Comparison of ENCODE assay signal across 11 cellular contexts in the genomic region with DNA sequence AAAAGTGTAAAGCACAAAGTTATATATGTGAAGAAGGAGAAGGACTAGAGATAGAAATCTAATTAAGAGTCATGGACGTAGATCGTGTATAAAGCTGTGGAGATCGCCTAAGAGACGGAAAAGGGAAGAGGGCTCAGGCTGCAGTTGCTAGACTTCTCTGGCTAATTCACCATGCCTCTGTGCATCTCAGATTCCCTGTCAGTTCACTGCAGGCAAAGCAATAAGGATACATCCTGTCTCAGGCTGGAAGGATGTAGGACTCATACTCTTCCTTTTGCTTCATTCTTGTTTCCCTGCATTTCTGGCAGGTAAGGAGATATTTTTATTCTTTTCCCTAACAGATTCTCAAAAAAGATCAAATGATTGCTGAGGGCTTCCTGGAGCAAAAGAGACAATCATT.
A peak's percentile ranks its signal among the peaks of the same experiment; 100 is the strongest.
DNase-seq lines count a peak whose midpoint lies in the region; ATAC-seq and TF ChIP-seq lines count a peak whose summit lies in the region.
"Had no signal": no experiment of that assay in that cellular context is flagged by ENCODE, and none has a peak within 500 bp of the region (broad histone marks: within the 10 kb centered on the region; RNA-seq: fewer than 3 reads in every experiment).

No MANE protein-coding gene starts in this region.

- POLR2A ChIA-PET in IMR-90 (lab: Charles Lee; ENCODE audit: unreplicated experiment): interaction anchor here (0.6 kb wide), 1 partner anchor 56 kb away, joined by 3 read pairs; no protein-coding TSS in a partner anchor

- H3K4me3 ChIP-seq in IMR-90 (ENCODE audit: insufficient read depth, low read depth, low read length): no peak overlapping the region
- no peak overlapping the region for H3K4me3 ChIP-seq in mesenchymal stem cell (ENCODE audit: insufficient read depth in 1 of 2, low read depth in 1 of 2, low read length in 2 of 2)

- H2AK5ac ChIP-seq in IMR-90 (ENCODE audit: low read depth, low read length) (peak overlapping the region; percentile 76), mesenchymal stem cell (ENCODE audit: low read length, severe bottlenecking) (peak overlapping the region; percentile 35)

- peak overlapping the region; percentile 67 for H2BK15ac ChIP-seq in IMR-90 (ENCODE audit: low read depth, low read length)
- H2BK15ac ChIP-seq in mesenchymal stem cell (ENCODE audit: low read depth, poor library complexity, severe bottlenecking): no peak overlapping the region

- dilution Hi-C loops in IMR-90 (cut with HindIII; ENCODE audit: low sequenced_read_pairs, unreplicated experiment): no loop called here

- peak overlapping the region; percentile 75 to 91 for H4K8ac ChIP-seq in IMR-90 (ENCODE audit: low read depth in 2 of 2, low read length in 2 of 2)
- H4K8ac ChIP-seq in mesenchymal stem cell (ENCODE audit: low read length): no peak overlapping the region

- H4K91ac ChIP-seq in IMR-90 (ENCODE audit: insufficient read depth, low read depth, low read length) (peak overlapping the region; percentile 71), mesenchymal stem cell (ENCODE audit: low read length) (no peak overlapping the region)

- TF ChIP-seq RAD21 in IMR-90 (IDR thresholded peaks at IDR 0.05; ENCODE audit: low read length): no peak

- H3K14ac ChIP-seq in IMR-90 (replicated peaks; ENCODE audit: low read depth, low read length) (peak overlapping the region; percentile 92), mesenchymal stem cell (ENCODE audit: low read length in 2 of 2) (no peak overlapping the region)

- CTCF ChIA-PET in IMR-90 (lab: Yijun Ruan, JAX): interaction anchor here (1.0 to 1.1 kb wide), 2 partner anchors 235 to 753 kb away, joined by 3 to 6 read pairs; no protein-coding TSS in a partner anchor

- no TSS peak for BruUV-seq in IMR-90 (replicated peaks; lab: Mats Ljungman, UMichigan)

- H3K9ac ChIP-seq in IMR-90 (ENCODE audit: low read depth, low read length) (peak overlapping the region; percentile 43), mesenchymal stem cell (ENCODE audit: low read length) (peak overlapping the region; percentile 40)

- H3K18ac ChIP-seq in IMR-90 (ENCODE audit: low read depth, low read length) (peak overlapping the region; percentile 91), mesenchymal stem cell (ENCODE audit: low read depth in 1 of 2, low read length in 2 of 2) (peak overlapping the region in 1 of 2 experiments; percentile 50)

- H3K56ac ChIP-seq in IMR-90 (ENCODE audit: extremely low read depth, insufficient read depth, low read length): peak overlapping the region; percentile 73

- peak overlapping the region; percentile 59 for H3K4me2 ChIP-seq in IMR-90 (ENCODE audit: low read depth, low read length)
- H3K4me2 ChIP-seq in mesenchymal stem cell (ENCODE audit: low read length, poor library complexity, severe bottlenecking): no peak overlapping the region

- no peaks in the 10 kb centered on the region for H3K36me3 ChIP-seq in IMR-90 (ENCODE audit: control insufficient read depth, insufficient read depth, low read length)
- H3K36me3 ChIP-seq in mesenchymal stem cell (ENCODE audit: control insufficient read depth in 1 of 2, insufficient read depth in 2 of 2, low read depth in 1 of 2, low read length in 2 of 2): no peaks in the 10 kb centered on the region

- no peak overlapping the region for H2AK9ac ChIP-seq in IMR-90 (replicated peaks; ENCODE audit: low read depth, low read length, poor library complexity)

- H2BK20ac ChIP-seq in IMR-90 (ENCODE audit: low read depth, low read length): peak overlapping the region; percentile 92

- intact Hi-C loops in IMR-90 (cut with micrococcal nuclease): loop anchor here (2.0 kb wide), 1 partner anchor 16 kb away; no protein-coding TSS in a partner anchor

- peak overlapping the region; percentile 70 for H2BK5ac ChIP-seq in IMR-90 (ENCODE audit: low read depth, low read length, poor library complexity, severe bottlenecking)
- peak overlapping the region; percentile 1 for H2BK5ac ChIP-seq in mesenchymal stem cell (ENCODE audit: low read depth, low read length, poor library complexity, severe bottlenecking)

- TF ChIP-seq POLR2A in IMR-90 (IDR thresholded peaks at IDR 0.05; ENCODE audit: low read depth, low read length): no peak

- 100% methylated on average over 1 of the region's 4 CpGs; no CpG with 5 or more reads in 1 of the 2 experiments for whole genome bisulfite sequencing in IMR-90 (ENCODE audit: extremely low coverage in 2 of 2, insufficient read length in 1 of 2), 2 experiments
- 75% methylated on average over 4 of the region's 4 CpGs for WGBS in mesenchymal stem cell

- no peaks in the 10 kb centered on the region for H3K27me3 ChIP-seq in IMR-90 (ENCODE audit: control insufficient read depth, insufficient read depth, low read length)
- no peaks in the 10 kb centered on the region for H3K27me3 ChIP-seq in mesenchymal stem cell (ENCODE audit: control insufficient read depth in 1 of 2, insufficient read depth in 1 of 2, low read length in 2 of 2)

- DNase-seq in A172 (ENCODE audit: low spot score) (peak; percentile 44), IMR-90 (peak; percentile 48), cerebellar cortex (ENCODE audit: low spot score) (peak; percentile 40), mesenchymal stem cell (peak; percentile 32), NCI-H748 treated with DMSO at 0.1 percent for 48 hours (lab: John Stamatoyannopoulos, UW) (no peak), iPS-NIHi11 (ENCODE audit: low spot score) (no peak), islet precursor cell (no peak)
- DNase-seq: activated CD4-positive, alpha-beta T cell treated with anti-CD3 and anti-CD28 coated beads for 1 hour; activated naive CD8-positive, alpha-beta T cell treated with anti-CD3 and anti-CD28 coated beads for 36 hours; NCI-H2081 treated with DMSO at 0.1 percent for 48 hours had no signal

- H3K23ac ChIP-seq in IMR-90 (ENCODE audit: low read depth, low read length) (peak overlapping the region; percentile 48), mesenchymal stem cell (ENCODE audit: low read length in 2 of 2) (no peak overlapping the region)

- H3K79me1 ChIP-seq in IMR-90 (ENCODE audit: low read depth in 1 of 2, low read length in 2 of 2): no peaks in the 10 kb centered on the region
- no peaks in the 10 kb centered on the region for H3K79me1 ChIP-seq in mesenchymal stem cell (replicated peaks; ENCODE audit: low read length, poor library complexity, severe bottlenecking)

- H4K20me1 ChIP-seq in IMR-90 (ENCODE audit: insufficient read depth, low read length): no peaks in the 10 kb centered on the region

- peak overlapping the region; percentile 91 for H3K27ac ChIP-seq in IMR-90 (ENCODE audit: insufficient read depth, low read length)
- H3K27ac ChIP-seq in mesenchymal stem cell (ENCODE audit: low read length, poor library complexity, severe bottlenecking): peak overlapping the region; percentile 96

- H2BK12ac ChIP-seq in mesenchymal stem cell (ENCODE audit: low read length in 2 of 2): peak overlapping the region; percentile 12 to 75

- H2BK120ac ChIP-seq in IMR-90 (ENCODE audit: low read depth, low read length) (peak overlapping the region; percentile 84), mesenchymal stem cell (ENCODE audit: low read depth, low read length) (peak overlapping the region; percentile 6)

- H3K4me1 ChIP-seq in IMR-90 (ENCODE audit: control insufficient read depth, insufficient read depth, low read length) (peaks cover 18% of the 10 kb centered on the region), mesenchymal stem cell (ENCODE audit: control insufficient read depth, insufficient read depth, low read depth, low read length) (peaks cover 4% of the 10 kb centered on the region)

- in situ Hi-C loops in IMR-90 (cut with MboI; ENCODE audit: low sequenced_read_pairs): no loop called here

- peaks cover 9% of the 10 kb centered on the region for H3K9me1 ChIP-seq in IMR-90 (ENCODE audit: insufficient read depth, low read length)

- H3K9me3 ChIP-seq in IMR-90 (ENCODE audit: control insufficient read depth, insufficient read depth, low read length): no peaks in the 10 kb centered on the region
- no peaks in the 10 kb centered on the region for H3K9me3 ChIP-seq in mesenchymal stem cell (ENCODE audit: control insufficient read depth, low read length)

- no peak for TF ChIP-seq CTCF in IMR-90 (conservative IDR thresholded peaks at IDR 0.05; ENCODE audit: low read depth, low read length)

- H2AFZ ChIP-seq in IMR-90 (replicated peaks; ENCODE audit: low read length, poor library complexity): peak overlapping the region; percentile 24
- H2AFZ ChIP-seq in mesenchymal stem cell (ENCODE audit: low read depth, low read length): no peak overlapping the region

- H3K4ac ChIP-seq in IMR-90 (ENCODE audit: low read depth, low read length) (peak overlapping the region; percentile 89), mesenchymal stem cell (ENCODE audit: low read depth in 1 of 2, low read length in 2 of 2) (no peak overlapping the region)

- ATAC-seq in IMR-90 (ENCODE audit: low read depth): peak; percentile 27
- no peak for ATAC-seq in HG03280 (IDR thresholded peaks at IDR 0.05; ENCODE audit: unreplicated experiment)

- peak overlapping the region; percentile 66 for H4K5ac ChIP-seq in IMR-90 (ENCODE audit: low read depth, low read length)

TF ChIP-seq in IMR-90, 13 proteins besides CTCF, POLR2A, EP300 and RAD21 (continues in another document):
- no peak for TF ChIP-seq MAZ (IDR thresholded peaks at IDR 0.05; ENCODE audit: borderline replicate concordance, low read depth, low read length)
- no peak for TF ChIP-seq RFX5 (IDR thresholded peaks at IDR 0.05; ENCODE audit: low read depth, low read length)
- no peak for TF ChIP-seq CEBPB (IDR thresholded peaks at IDR 0.05; ENCODE audit: low read depth, low read length)
- TF ChIP-seq NFE2L2 (IDR thresholded peaks at IDR 0.05; ENCODE audit: low read depth, low read length): no peak
- no peak for TF ChIP-seq MAFK (IDR thresholded peaks at IDR 0.05; ENCODE audit: low read depth, low read length)
- TF ChIP-seq, protein P1, sequence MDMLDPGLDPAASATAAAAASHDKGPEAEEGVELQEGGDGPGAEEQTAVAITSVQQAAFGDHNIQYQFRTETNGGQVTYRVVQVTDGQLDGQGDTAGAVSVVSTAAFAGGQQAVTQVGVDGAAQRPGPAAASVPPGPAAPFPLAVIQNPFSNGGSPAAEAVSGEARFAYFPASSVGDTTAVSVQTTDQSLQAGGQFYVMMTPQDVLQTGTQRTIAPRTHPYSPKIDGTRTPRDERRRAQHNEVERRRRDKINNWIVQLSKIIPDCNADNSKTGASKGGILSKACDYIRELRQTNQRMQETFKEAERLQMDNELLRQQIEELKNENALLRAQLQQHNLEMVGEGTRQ (IDR thresholded peaks at IDR 0.05; ENCODE audit: low read depth, low read length): no peak
- TF ChIP-seq, protein P2, sequence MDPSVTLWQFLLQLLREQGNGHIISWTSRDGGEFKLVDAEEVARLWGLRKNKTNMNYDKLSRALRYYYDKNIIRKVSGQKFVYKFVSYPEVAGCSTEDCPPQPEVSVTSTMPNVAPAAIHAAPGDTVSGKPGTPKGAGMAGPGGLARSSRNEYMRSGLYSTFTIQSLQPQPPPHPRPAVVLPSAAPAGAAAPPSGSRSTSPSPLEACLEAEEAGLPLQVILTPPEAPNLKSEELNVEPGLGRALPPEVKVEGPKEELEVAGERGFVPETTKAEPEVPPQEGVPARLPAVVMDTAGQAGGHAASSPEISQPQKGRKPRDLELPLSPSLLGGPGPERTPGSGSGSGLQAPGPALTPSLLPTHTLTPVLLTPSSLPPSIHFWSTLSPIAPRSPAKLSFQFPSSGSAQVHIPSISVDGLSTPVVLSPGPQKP (IDR thresholded peaks at IDR 0.05; ENCODE audit: borderline replicate concordance, low read depth, low read length): no peak

Comparison
In these comparisons a context has a peak if more than half of its experiments do, and no peak if none do; other contexts are left out.
1. DNase-seq: peak in A172 (single experiment), IMR-90 (single experiment), cerebellar cortex (single experiment) and mesenchymal stem cell (single experiment); none in NCI-H748 treated with DMSO at 0.1 percent for 48 hours (single experiment), iPS-NIHi11 (single experiment) and islet precursor cell (single experiment).